38 cellular contexts compared by ENCODE assay signal in genomic region chr11:58259983-58260382, GRCh38. TPM values are rescaled to one million over a fixed set of nuclear protein-coding genes. Genes with fewer than 3 reads are reported as not detected.
"Had no signal": no experiment of that assay in that cellular context is flagged by ENCODE, and none has a peak within 500 bp of the region (broad histone marks: within the 10 kb centered on the region; RNA-seq: fewer than 3 reads in every experiment).

No MANE protein-coding gene starts in this region.

- H3K9me3 ChIP-seq: adrenal gland, body of pancreas had no signal

- H3K27me3 ChIP-seq: adrenal gland, body of pancreas, brain microvascular endothelial cell, breast epithelium had no signal

- FAIRE-seq: astrocyte, TTC549 had no signal

- H3K4me1 ChIP-seq: adrenal gland, body of pancreas, breast epithelium had no signal

- H3K36me3 ChIP-seq: adrenal gland, brain microvascular endothelial cell, breast epithelium had no signal

- DNase-seq: activated B cell treated with CpG ODN at 0.5 μM for 24 hours; activated CD4-positive, alpha-beta memory T cell treated with anti-CD3 and anti-CD28 coated beads for 36 hours; activated CD4-positive, alpha-beta T cell treated with anti-CD3 and anti-CD28 coated beads for 4 hours; activated CD4-positive, alpha-beta T cell treated with anti-CD3 and anti-CD28 coated beads, Interleukin-2, amount 10 ng/mL, durations not matched to agents 24 days and 14 days; activated CD4-positive, alpha-beta T cell treated with anti-CD3 and anti-CD28 coated beads, Interleukin-2, amount 50 U/mL, for 1 hour; activated CD4-positive, alpha-beta T cell treated with anti-CD3 and anti-CD28 coated beads, Interleukin-2, amount 50 U/mL, for 4 hours; activated CD4-positive, CD25-positive, alpha-beta regulatory T cell treated with anti-CD3 and anti-CD28 coated beads, Interleukin-2, amount 50 U/mL, for 72 hours; activated CD8-positive, alpha-beta memory T cell treated with anti-CD3 and anti-CD28 coated beads, Interleukin-2, amount 50 U/mL, for 4 hours; activated CD8-positive, alpha-beta T cell treated with anti-CD3 and anti-CD28 coated beads for 36 hours; activated effector memory CD4-positive, alpha-beta T cell treated with anti-CD3 and anti-CD28 coated beads, Interleukin-2, amount 50 U/mL, for 16 hours; activated gamma-delta T cell treated with Interleukin-2 at 50 U/mL for 16 hours; activated naive CD4-positive, alpha-beta T cell; activated naive CD4-positive, alpha-beta T cell treated with anti-CD3 and anti-CD28 coated beads for 36 hours; activated naive CD4-positive, alpha-beta T cell treated with anti-CD3 and anti-CD28 coated beads, Interleukin-2, amount 50 U/mL, for 16 hours; activated naive CD8-positive, alpha-beta T cell treated with anti-CD3 and anti-CD28 coated beads for 36 hours; activated T-cell treated with anti-CD3 and anti-CD28 coated beads for 4 hours; activated T-cell treated with anti-CD3 and anti-CD28 coated beads, Interleukin-2, amount 50 U/mL, for 1 hour; activated T-cell treated with anti-CD3 and anti-CD28 coated beads, Interleukin-2, amount 50 U/mL, for 4 hours; activated T-cell treated with anti-CD3 and anti-CD28 coated beads, Interleukin-2, amount 50 U/mL, for 72 hours; adrenal gland; amniotic stem cell; aorta; body of pancreas; brain microvascular endothelial cell; central memory CD4-positive, alpha-beta T cell; T-helper 1 cell; T-helper 2 cell; T-helper 9 cell had no signal

- H3K4me3 ChIP-seq: adrenal gland, body of pancreas, breast epithelium had no signal

- ATAC-seq: activated CD8-positive, alpha-beta T cell treated with anti-CD3 and anti-CD28 coated beads for 36 hours; activated naive CD4-positive, alpha-beta T cell treated with anti-CD3 and anti-CD28 coated beads, Interleukin-2, amount 50 U/mL, for 72 hours; activated T-cell treated with anti-CD3 and anti-CD28 coated beads, Interleukin-2, amount 50 U/mL, for 4 hours; activated T-cell treated with anti-CD3 and anti-CD28 coated beads, Interleukin-2, amount 50 U/mL, for 72 hours; activated T-helper 17 cell treated with anti-CD3 and anti-CD28 coated beads, Interleukin-2, amount 50 U/mL, for 72 hours; body of pancreas had no signal

- H3K27ac ChIP-seq: adrenal gland, body of pancreas, brain microvascular endothelial cell, breast epithelium, VCaP had no signal

RNA-seq across cellular contexts. Expression of gene OR10W1, which starts 8.1 kb away (rescaled TPM):
- total RNA-seq: activated B cell treated with CpG ODN at 0.5 μM for 24 hours; activated CD4-positive, alpha-beta memory T cell treated with anti-CD3 and anti-CD28 coated beads for 36 hours; activated CD4-positive, alpha-beta T cell treated with anti-CD3 and anti-CD28 coated beads, Interleukin-2, amount 10 ng/mL, durations not matched to agents 24 days and 14 days; activated CD8-positive, alpha-beta memory T cell treated with anti-CD3 and anti-CD28 coated beads for 36 hours; activated CD8-positive, alpha-beta T cell treated with anti-CD3 and anti-CD28 coated beads for 36 hours; activated naive CD4-positive, alpha-beta T cell treated with anti-CD3 and anti-CD28 coated beads for 36 hours; activated naive CD4-positive, alpha-beta T cell treated with anti-CD3 and anti-CD28 coated beads, Interleukin-2, amount 50 U/mL, for 72 hours; activated naive CD8-positive, alpha-beta T cell treated with anti-CD3 and anti-CD28 coated beads for 36 hours; activated T-cell treated with anti-CD3 and anti-CD28 coated beads, Interleukin-2, amount 50 U/mL, for 4 hours; activated T-cell treated with anti-CD3 and anti-CD28 coated beads, Interleukin-2, amount 50 U/mL, for 72 hours; activated T-helper 1 cell treated with anti-CD3 and anti-CD28 coated beads, Interleukin-12 subunit alpha, Interleukin-12 subunit beta, Interleukin-2, Interleukin-4 antibody, amounts not matched to agents 30 ng/mL and 10 ng/mL and 1 ng/mL, durations not matched to agents 14 hours and 24 hours and 36 hours; activated T-helper 17 cell treated with anti-CD3 and anti-CD28 coated beads, Interleukin-2, amount 50 U/mL, for 72 hours; adrenal gland; aorta; astrocyte; body of pancreas; breast epithelium; cardiac septum; cerebellum had no signal
- polyA plus RNA-seq: adrenal gland, aorta had no signal

RNA-seq across cellular contexts. Expression of gene OR10Q1, which starts 31.3 kb away (rescaled TPM):
- total RNA-seq: activated B cell treated with CpG ODN at 0.5 μM for 24 hours; activated CD4-positive, alpha-beta memory T cell treated with anti-CD3 and anti-CD28 coated beads for 36 hours; activated CD4-positive, alpha-beta T cell treated with anti-CD3 and anti-CD28 coated beads, Interleukin-2, amount 10 ng/mL, durations not matched to agents 24 days and 14 days; activated CD8-positive, alpha-beta memory T cell treated with anti-CD3 and anti-CD28 coated beads for 36 hours; activated CD8-positive, alpha-beta T cell treated with anti-CD3 and anti-CD28 coated beads for 36 hours; activated naive CD4-positive, alpha-beta T cell treated with anti-CD3 and anti-CD28 coated beads for 36 hours; activated naive CD4-positive, alpha-beta T cell treated with anti-CD3 and anti-CD28 coated beads, Interleukin-2, amount 50 U/mL, for 72 hours; activated naive CD8-positive, alpha-beta T cell treated with anti-CD3 and anti-CD28 coated beads for 36 hours; activated T-cell treated with anti-CD3 and anti-CD28 coated beads, Interleukin-2, amount 50 U/mL, for 4 hours; activated T-cell treated with anti-CD3 and anti-CD28 coated beads, Interleukin-2, amount 50 U/mL, for 72 hours; activated T-helper 1 cell treated with anti-CD3 and anti-CD28 coated beads, Interleukin-12 subunit alpha, Interleukin-12 subunit beta, Interleukin-2, Interleukin-4 antibody, amounts not matched to agents 30 ng/mL and 10 ng/mL and 1 ng/mL, durations not matched to agents 14 hours and 24 hours and 36 hours; activated T-helper 17 cell treated with anti-CD3 and anti-CD28 coated beads, Interleukin-2, amount 50 U/mL, for 72 hours; adrenal gland; aorta; astrocyte; body of pancreas; breast epithelium; cardiac septum; cerebellum had no signal
- polyA plus RNA-seq: adrenal gland, aorta had no signal

RNA-seq across cellular contexts. Expression of gene OR1S1, which starts 47.5 kb away (rescaled TPM):
- total RNA-seq: activated B cell treated with CpG ODN at 0.5 μM for 24 hours; activated CD4-positive, alpha-beta memory T cell treated with anti-CD3 and anti-CD28 coated beads for 36 hours; activated CD4-positive, alpha-beta T cell treated with anti-CD3 and anti-CD28 coated beads, Interleukin-2, amount 10 ng/mL, durations not matched to agents 24 days and 14 days; activated CD8-positive, alpha-beta memory T cell treated with anti-CD3 and anti-CD28 coated beads for 36 hours; activated CD8-positive, alpha-beta T cell treated with anti-CD3 and anti-CD28 coated beads for 36 hours; activated naive CD4-positive, alpha-beta T cell treated with anti-CD3 and anti-CD28 coated beads for 36 hours; activated naive CD4-positive, alpha-beta T cell treated with anti-CD3 and anti-CD28 coated beads, Interleukin-2, amount 50 U/mL, for 72 hours; activated naive CD8-positive, alpha-beta T cell treated with anti-CD3 and anti-CD28 coated beads for 36 hours; activated T-cell treated with anti-CD3 and anti-CD28 coated beads, Interleukin-2, amount 50 U/mL, for 4 hours; activated T-cell treated with anti-CD3 and anti-CD28 coated beads, Interleukin-2, amount 50 U/mL, for 72 hours; activated T-helper 1 cell treated with anti-CD3 and anti-CD28 coated beads, Interleukin-12 subunit alpha, Interleukin-12 subunit beta, Interleukin-2, Interleukin-4 antibody, amounts not matched to agents 30 ng/mL and 10 ng/mL and 1 ng/mL, durations not matched to agents 14 hours and 24 hours and 36 hours; activated T-helper 17 cell treated with anti-CD3 and anti-CD28 coated beads, Interleukin-2, amount 50 U/mL, for 72 hours; adrenal gland; aorta; astrocyte; body of pancreas; breast epithelium; cardiac septum; cerebellum had no signal
- polyA plus RNA-seq: adrenal gland, aorta had no signal

RNA-seq across cellular contexts. Expression of gene OR1S2, which starts 56.0 kb away (rescaled TPM):
- total RNA-seq: activated B cell treated with CpG ODN at 0.5 μM for 24 hours; activated CD4-positive, alpha-beta memory T cell treated with anti-CD3 and anti-CD28 coated beads for 36 hours; activated CD4-positive, alpha-beta T cell treated with anti-CD3 and anti-CD28 coated beads, Interleukin-2, amount 10 ng/mL, durations not matched to agents 24 days and 14 days; activated CD8-positive, alpha-beta memory T cell treated with anti-CD3 and anti-CD28 coated beads for 36 hours; activated CD8-positive, alpha-beta T cell treated with anti-CD3 and anti-CD28 coated beads for 36 hours; activated naive CD4-positive, alpha-beta T cell treated with anti-CD3 and anti-CD28 coated beads for 36 hours; activated naive CD4-positive, alpha-beta T cell treated with anti-CD3 and anti-CD28 coated beads, Interleukin-2, amount 50 U/mL, for 72 hours; activated naive CD8-positive, alpha-beta T cell treated with anti-CD3 and anti-CD28 coated beads for 36 hours; activated T-cell treated with anti-CD3 and anti-CD28 coated beads, Interleukin-2, amount 50 U/mL, for 4 hours; activated T-cell treated with anti-CD3 and anti-CD28 coated beads, Interleukin-2, amount 50 U/mL, for 72 hours; activated T-helper 1 cell treated with anti-CD3 and anti-CD28 coated beads, Interleukin-12 subunit alpha, Interleukin-12 subunit beta, Interleukin-2, Interleukin-4 antibody, amounts not matched to agents 30 ng/mL and 10 ng/mL and 1 ng/mL, durations not matched to agents 14 hours and 24 hours and 36 hours; activated T-helper 17 cell treated with anti-CD3 and anti-CD28 coated beads, Interleukin-2, amount 50 U/mL, for 72 hours; adrenal gland; aorta; astrocyte; body of pancreas; breast epithelium; cardiac septum; cerebellum had no signal
- polyA plus RNA-seq: adrenal gland, aorta had no signal
